In genomic region chr3:10319251-10319650, GRCh38 we compare ENCODE assay signal across 10 cellular contexts. TPM values are rescaled to one million over a fixed set of nuclear protein-coding genes. Genes with fewer than 3 reads are reported as not detected.
DNase-seq lines count a peak whose midpoint lies in the region; ATAC-seq and TF ChIP-seq lines count a peak whose summit lies in the region.
"Had no signal": no experiment of that assay in that cellular context is flagged by ENCODE, and none has a peak within 500 bp of the region (broad histone marks: within the 10 kb centered on the region; RNA-seq: fewer than 3 reads in every experiment).

No MANE protein-coding gene starts in this region.

- H3K4me1 Mint-ChIP-seq in activated T-cell treated with anti-CD3 and anti-CD28 coated beads, Interleukin-2, amount 50 U/mL, for 4 hours (ENCODE audit: low read depth), result peaks cover 24% of the 10 kb centered on the region
- H3K4me1 Mint-ChIP-seq in activated naive CD8-positive, alpha-beta T cell (ENCODE audit: low read depth), result peaks cover 32% of the 10 kb centered on the region

- TF ChIP-seq RAD21 in liver (IDR thresholded peaks at IDR 0.05), result no peak

- TF ChIP-seq POLR2A in gastroesophageal sphincter (IDR thresholded peaks at IDR 0.05), result no peak

- no peak for DNase-seq in activated T-cell treated with anti-CD3 and anti-CD28 coated beads, Interleukin-2, amount 50 U/mL, for 4 hours
- no peak for DNase-seq in activated T-cell treated with anti-CD3 and anti-CD28 coated beads, Interleukin-2, amount 50 U/mL, for 48 hours
- DNase-seq in tibial artery, result no peak
- DNase-seq in effector CD8-positive, alpha-beta T cell (lab: John Stamatoyannopoulos, UW), result no peak
- DNase-seq: C1 segment of cervical spinal cord, NCI-H2081 treated with DMSO at 0.1 percent for 48 hours had no signal

- H3K9ac ChIP-seq in liver (ENCODE audit: low read depth in 1 of 2, low read length in 2 of 2), result no peak overlapping the region

- intact Hi-C loops in tibial artery (cut with DNase I; ENCODE audit: low total_unique reads), result no loop called here

- H3K9me3 Mint-ChIP-seq in activated T-cell treated with anti-CD3 and anti-CD28 coated beads, Interleukin-2, amount 50 U/mL, for 4 hours, result no peaks in the 10 kb centered on the region
- H3K9me3 Mint-ChIP-seq in activated naive CD8-positive, alpha-beta T cell (ENCODE audit: low read depth), result no peaks in the 10 kb centered on the region

- peak overlapping the region; percentile 77 for H3K4me3 Mint-ChIP-seq in activated T-cell treated with anti-CD3 and anti-CD28 coated beads, Interleukin-2, amount 50 U/mL, for 4 hours
- H3K4me3 Mint-ChIP-seq in activated naive CD8-positive, alpha-beta T cell, result peak overlapping the region; percentile 81

- 46% methylated on average over 6 of the region's 6 CpGs for WGBS in liver
- WGBS in gastroesophageal sphincter (ENCODE audit: low coverage in 1 of 2), 2 donors, result 64 to 90% methylated on average over 2 to 6 of the region's 6 CpGs

- H3K4me1 ChIP-seq in liver (ENCODE audit: control insufficient read depth in 4 of 4, insufficient read depth in 4 of 4, low read length in 3 of 4) (peaks cover 7 to 33% (median 29%) of the 10 kb centered on the region in 4 donors), tibial artery (peaks cover 0 to 35% (median 18%) of the 10 kb centered on the region in 4 donors), gastroesophageal sphincter (peaks cover 0 to 36% (median 17%) of the 10 kb centered on the region in 3 donors)

- H3K9me3 ChIP-seq in liver (ENCODE audit: control insufficient read depth in 4 of 4, low read length in 3 of 4), result no peaks in the 10 kb centered on the region
- H3K9me3 ChIP-seq in tibial artery, result no peaks in the 10 kb centered on the region
- no peaks in the 10 kb centered on the region for H3K9me3 ChIP-seq in gastroesophageal sphincter

- H3K36me3 ChIP-seq in liver (ENCODE audit: control insufficient read depth in 4 of 4, insufficient read depth in 3 of 4, low read depth in 1 of 4, low read length in 3 of 4) (peaks cover 10 to 32% (median 20%) of the 10 kb centered on the region in 4 donors), tibial artery (peaks cover 40 to 49% (median 41%) of the 10 kb centered on the region in 3 donors), gastroesophageal sphincter (peaks cover 0 to 45% of the 10 kb centered on the region in 2 donors)

- TF ChIP-seq EP300 in gastroesophageal sphincter (IDR thresholded peaks at IDR 0.05), result no peak

- H3K36me3 Mint-ChIP-seq in activated T-cell treated with anti-CD3 and anti-CD28 coated beads, Interleukin-2, amount 50 U/mL, for 4 hours (ENCODE audit: insufficient read depth), result peaks cover 16% of the 10 kb centered on the region
- H3K36me3 Mint-ChIP-seq in activated naive CD8-positive, alpha-beta T cell, result no peaks in the 10 kb centered on the region

- H3K27ac ChIP-seq in liver (ENCODE audit: low read depth in 1 of 2, low read length in 2 of 2) (no peak overlapping the region), tibial artery (no peak overlapping the region), gastroesophageal sphincter (no peak overlapping the region)

- H3K27me3 Mint-ChIP-seq in activated T-cell treated with anti-CD3 and anti-CD28 coated beads, Interleukin-2, amount 50 U/mL, for 4 hours (ENCODE audit: low read depth), result peaks cover 2% of the 10 kb centered on the region
- H3K27me3 Mint-ChIP-seq in activated naive CD8-positive, alpha-beta T cell, result no peaks in the 10 kb centered on the region

- no peak for ATAC-seq in activated T-cell treated with anti-CD3 and anti-CD28 coated beads, Interleukin-2, amount 50 U/mL, for 4 hours
- ATAC-seq in HG03025 (IDR thresholded peaks at IDR 0.05; ENCODE audit: low FRiP score, unreplicated experiment) (no peak), gastroesophageal sphincter (no peak)

- peak overlapping the region in 2 of 3 donors; percentile 17 to 86 for H3K4me3 ChIP-seq in liver (ENCODE audit: low read depth in 1 of 3, low read length in 3 of 3)
- peak overlapping the region; percentile 89 to 99 for H3K4me3 ChIP-seq in tibial artery
- peak overlapping the region in 1 of 2 donors; percentile 75 for H3K4me3 ChIP-seq in gastroesophageal sphincter

- H3K27me3 ChIP-seq in liver (ENCODE audit: control insufficient read depth in 4 of 4, insufficient read depth in 4 of 4, low read length in 3 of 4), result no peaks in the 10 kb centered on the region
- H3K27me3 ChIP-seq in tibial artery, result no peaks in the 10 kb centered on the region
- no peaks in the 10 kb centered on the region for H3K27me3 ChIP-seq in gastroesophageal sphincter

- TF ChIP-seq CTCF in liver (IDR thresholded peaks at IDR 0.05; ENCODE audit: low read depth, low read length, missing input control) (no peak), tibial artery (IDR thresholded peaks at IDR 0.05) (no peak), gastroesophageal sphincter (IDR thresholded peaks at IDR 0.05) (no peak)

- peak overlapping the region; percentile 82 for H3K27ac Mint-ChIP-seq in activated naive CD8-positive, alpha-beta T cell

TF ChIP-seq in liver, 16 proteins besides CTCF, POLR2A, EP300 and RAD21:
- TF ChIP-seq SP1 (IDR thresholded peaks at IDR 0.05) (no peak), REST (IDR thresholded peaks at IDR 0.05) (no peak), RXRA (IDR thresholded peaks at IDR 0.05) (no peak), GABPA (IDR thresholded peaks at IDR 0.05 in 1 of 2, conservative IDR thresholded peaks at IDR 0.05 in 1 of 2) (no peak), YY1 (IDR thresholded peaks at IDR 0.05) (no peak), EGR1 (IDR thresholded peaks at IDR 0.05; ENCODE audit: low read depth in 2 of 2) (no peak), MAX (IDR thresholded peaks at IDR 0.05) (no peak), FOXA2 (IDR thresholded peaks at IDR 0.05) (no peak), TAF1 (conservative IDR thresholded peaks at IDR 0.05) (no peak), FOXA1 (IDR thresholded peaks at IDR 0.05) (no peak), NR2F2 (IDR thresholded peaks at IDR 0.05) (no peak), HNF4G (IDR thresholded peaks at IDR 0.05) (no peak), HNF4A (conservative IDR thresholded peaks at IDR 0.05) (no peak), JUND (IDR thresholded peaks at IDR 0.05) (no peak)
- TF ChIP-seq, protein P1, sequence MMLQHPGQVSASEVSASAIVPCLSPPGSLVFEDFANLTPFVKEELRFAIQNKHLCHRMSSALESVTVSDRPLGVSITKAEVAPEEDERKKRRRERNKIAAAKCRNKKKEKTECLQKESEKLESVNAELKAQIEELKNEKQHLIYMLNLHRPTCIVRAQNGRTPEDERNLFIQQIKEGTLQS (IDR thresholded peaks at IDR 0.05), result no peak
- TF ChIP-seq, protein P2, sequence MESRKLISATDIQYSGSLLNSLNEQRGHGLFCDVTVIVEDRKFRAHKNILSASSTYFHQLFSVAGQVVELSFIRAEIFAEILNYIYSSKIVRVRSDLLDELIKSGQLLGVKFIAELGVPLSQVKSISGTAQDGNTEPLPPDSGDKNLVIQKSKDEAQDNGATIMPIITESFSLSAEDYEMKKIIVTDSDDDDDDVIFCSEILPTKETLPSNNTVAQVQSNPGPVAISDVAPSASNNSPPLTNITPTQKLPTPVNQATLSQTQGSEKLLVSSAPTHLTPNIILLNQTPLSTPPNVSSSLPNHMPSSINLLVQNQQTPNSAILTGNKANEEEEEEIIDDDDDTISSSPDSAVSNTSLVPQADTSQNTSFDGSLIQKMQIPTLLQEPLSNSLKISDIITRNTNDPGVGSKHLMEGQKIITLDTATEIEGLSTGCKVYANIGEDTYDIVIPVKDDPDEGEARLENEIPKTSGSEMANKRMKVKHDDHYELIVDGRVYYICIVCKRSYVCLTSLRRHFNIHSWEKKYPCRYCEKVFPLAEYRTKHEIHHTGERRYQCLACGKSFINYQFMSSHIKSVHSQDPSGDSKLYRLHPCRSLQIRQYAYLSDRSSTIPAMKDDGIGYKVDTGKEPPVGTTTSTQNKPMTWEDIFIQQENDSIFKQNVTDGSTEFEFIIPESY (IDR thresholded peaks at IDR 0.05), result no peak

RNA-seq across cellular contexts. Expression of gene SEC13, which starts 1.7 kb away (rescaled TPM):
- total RNA-seq in activated T-cell treated with anti-CD3 and anti-CD28 coated beads, Interleukin-2, amount 50 U/mL, for 4 hours, result 100 to 1,000 TPM; 143 to 154 (median 153) TPM
- total RNA-seq in liver (100 to 1,000 TPM in 1 of 2 donors, 10 to 100 TPM in 1; 72.5 to 100 TPM), gastroesophageal sphincter (10 to 100 TPM; 58.5 to 85.9 (median 76.9) TPM)
- polyA plus RNA-seq in liver, result 10 to 100 TPM; 61.6 to 87.1 TPM

RNA-seq across cellular contexts. Expression of gene GHRL, which starts 26.5 kb away (rescaled TPM):
- total RNA-seq in activated T-cell treated with anti-CD3 and anti-CD28 coated beads, Interleukin-2, amount 50 U/mL, for 4 hours, result under 1 TPM; 0.45 to 0.96 (median 0.63) TPM
- total RNA-seq in liver, result 1 to 10 TPM in 1 of 2 donors, under 1 TPM in 1; 0.08 to 1.3 TPM
- under 1 TPM; 0.17 to 0.38 TPM for polyA plus RNA-seq in liver
- total RNA-seq in gastroesophageal sphincter, result 1 to 10 TPM in 1 of 4 donors, under 1 TPM in 1, not detected in 2; 0.47 to 3.2 TPM
